ENCODE assay signal across 2 cellular contexts in the genomic region with DNA sequence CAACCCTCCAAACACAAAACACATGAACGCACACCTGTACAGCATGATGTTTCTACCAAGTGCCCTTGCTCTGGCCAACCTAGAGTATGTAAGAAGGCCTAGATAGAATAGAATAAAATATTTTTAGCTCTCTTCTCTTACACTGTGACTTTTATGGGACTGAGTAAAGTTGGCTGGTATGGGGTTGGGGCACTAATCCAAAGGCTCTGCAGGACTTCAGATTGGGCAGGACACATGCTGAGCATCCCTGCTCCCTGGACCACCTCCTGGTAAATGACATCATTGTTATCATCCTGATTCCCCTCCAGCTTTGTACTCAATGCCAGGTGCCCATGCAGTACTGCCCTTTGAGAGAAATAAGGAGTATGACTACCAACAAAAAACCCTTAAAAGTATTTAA.
TF ChIP-seq lines count a peak whose summit lies in the region.

No MANE protein-coding gene starts in this region.

TF ChIP-seq in SK-N-SH, 30 proteins besides CTCF, POLR2A, EP300 and RAD21 (continued from another document):
- TF ChIP-seq CHD2 (IDR thresholded peaks at IDR 0.05; ENCODE audit: low read length, partially characterized antibody), result no peak
- no peak for TF ChIP-seq MXI1 (IDR thresholded peaks at IDR 0.05; ENCODE audit: low read depth, low read length)
- no peak for TF ChIP-seq MAX (IDR thresholded peaks at IDR 0.05; ENCODE audit: low read depth)
- TF ChIP-seq, protein P1, sequence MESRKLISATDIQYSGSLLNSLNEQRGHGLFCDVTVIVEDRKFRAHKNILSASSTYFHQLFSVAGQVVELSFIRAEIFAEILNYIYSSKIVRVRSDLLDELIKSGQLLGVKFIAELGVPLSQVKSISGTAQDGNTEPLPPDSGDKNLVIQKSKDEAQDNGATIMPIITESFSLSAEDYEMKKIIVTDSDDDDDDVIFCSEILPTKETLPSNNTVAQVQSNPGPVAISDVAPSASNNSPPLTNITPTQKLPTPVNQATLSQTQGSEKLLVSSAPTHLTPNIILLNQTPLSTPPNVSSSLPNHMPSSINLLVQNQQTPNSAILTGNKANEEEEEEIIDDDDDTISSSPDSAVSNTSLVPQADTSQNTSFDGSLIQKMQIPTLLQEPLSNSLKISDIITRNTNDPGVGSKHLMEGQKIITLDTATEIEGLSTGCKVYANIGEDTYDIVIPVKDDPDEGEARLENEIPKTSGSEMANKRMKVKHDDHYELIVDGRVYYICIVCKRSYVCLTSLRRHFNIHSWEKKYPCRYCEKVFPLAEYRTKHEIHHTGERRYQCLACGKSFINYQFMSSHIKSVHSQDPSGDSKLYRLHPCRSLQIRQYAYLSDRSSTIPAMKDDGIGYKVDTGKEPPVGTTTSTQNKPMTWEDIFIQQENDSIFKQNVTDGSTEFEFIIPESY (IDR thresholded peaks at IDR 0.05; ENCODE audit: borderline replicate concordance, low read depth), result no peak
- no peak for TF ChIP-seq GABPA (IDR thresholded peaks at IDR 0.05; ENCODE audit: low read depth)
TF ChIP-seq in SK-N-SH: peak in this region for 0.

TF ChIP-seq in SK-N-SH treated with all-trans-retinoic acid at 6 μM for 48 hours, 23 proteins besides CTCF, POLR2A, EP300 and RAD21 (continued from another document):
- TF ChIP-seq POU6F1 (CRISPR knock-in tag; IDR thresholded peaks at IDR 0.05; ENCODE audit: borderline replicate concordance, low read depth) (no peak), OSR1 (CRISPR knock-in tag; IDR thresholded peaks at IDR 0.05) (no peak)
